In the genomic region with DNA sequence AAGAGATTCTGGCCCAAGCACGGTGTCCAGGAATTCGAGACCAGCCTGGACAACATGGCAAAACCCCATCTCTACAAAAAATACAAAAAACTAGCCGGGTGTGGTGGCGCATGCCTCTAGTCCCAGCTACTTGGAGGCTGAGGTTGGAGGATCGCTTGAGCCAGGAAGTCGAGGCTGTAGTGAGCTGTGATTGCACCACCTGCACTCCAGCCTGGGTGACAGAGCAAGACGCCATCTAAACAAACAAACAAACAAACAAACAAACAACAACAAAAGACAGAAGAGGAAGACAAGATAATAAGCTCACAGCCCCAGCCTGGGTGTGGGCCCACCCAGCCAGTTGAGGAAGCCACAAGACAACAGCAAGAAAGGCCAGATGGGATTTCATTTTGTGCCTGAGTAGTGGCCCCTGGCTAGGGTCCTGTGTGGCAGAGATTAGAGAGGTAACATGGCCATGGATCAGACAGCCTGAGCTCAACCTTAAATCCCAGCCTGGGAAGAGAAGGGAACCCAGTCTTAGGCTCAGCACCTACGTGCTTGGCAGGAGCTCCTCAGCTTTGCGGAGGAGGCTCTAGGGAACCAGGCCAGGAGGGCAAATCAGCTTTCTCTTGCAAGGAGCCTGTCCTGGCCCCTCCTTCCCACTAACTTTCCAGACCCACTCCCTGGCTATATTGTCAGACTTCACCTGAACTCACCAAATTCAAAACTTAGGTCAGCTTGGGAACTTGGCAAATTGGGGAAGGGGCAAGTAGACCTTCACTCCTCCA, we compare ENCODE assay signal across 2 cellular contexts.
TF ChIP-seq lines count a peak whose summit lies in the region.

No MANE protein-coding gene starts in this region.

TF ChIP-seq in IMR-90, 13 proteins besides CTCF, POLR2A, EP300 and RAD21:
- TF ChIP-seq, protein P1, sequence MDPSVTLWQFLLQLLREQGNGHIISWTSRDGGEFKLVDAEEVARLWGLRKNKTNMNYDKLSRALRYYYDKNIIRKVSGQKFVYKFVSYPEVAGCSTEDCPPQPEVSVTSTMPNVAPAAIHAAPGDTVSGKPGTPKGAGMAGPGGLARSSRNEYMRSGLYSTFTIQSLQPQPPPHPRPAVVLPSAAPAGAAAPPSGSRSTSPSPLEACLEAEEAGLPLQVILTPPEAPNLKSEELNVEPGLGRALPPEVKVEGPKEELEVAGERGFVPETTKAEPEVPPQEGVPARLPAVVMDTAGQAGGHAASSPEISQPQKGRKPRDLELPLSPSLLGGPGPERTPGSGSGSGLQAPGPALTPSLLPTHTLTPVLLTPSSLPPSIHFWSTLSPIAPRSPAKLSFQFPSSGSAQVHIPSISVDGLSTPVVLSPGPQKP (IDR thresholded peaks at IDR 0.05; ENCODE audit: borderline replicate concordance, low read depth, low read length) = no peak
- no peak for TF ChIP-seq RFX5 (IDR thresholded peaks at IDR 0.05; ENCODE audit: low read depth, low read length)
- TF ChIP-seq, protein P2, sequence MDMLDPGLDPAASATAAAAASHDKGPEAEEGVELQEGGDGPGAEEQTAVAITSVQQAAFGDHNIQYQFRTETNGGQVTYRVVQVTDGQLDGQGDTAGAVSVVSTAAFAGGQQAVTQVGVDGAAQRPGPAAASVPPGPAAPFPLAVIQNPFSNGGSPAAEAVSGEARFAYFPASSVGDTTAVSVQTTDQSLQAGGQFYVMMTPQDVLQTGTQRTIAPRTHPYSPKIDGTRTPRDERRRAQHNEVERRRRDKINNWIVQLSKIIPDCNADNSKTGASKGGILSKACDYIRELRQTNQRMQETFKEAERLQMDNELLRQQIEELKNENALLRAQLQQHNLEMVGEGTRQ (IDR thresholded peaks at IDR 0.05; ENCODE audit: low read depth, low read length) = no peak
- TF ChIP-seq CHD1 (IDR thresholded peaks at IDR 0.05; ENCODE audit: low read depth, low read length) = no peak
- TF ChIP-seq MXI1 (IDR thresholded peaks at IDR 0.05; ENCODE audit: borderline replicate concordance, low read depth, low read length) = no peak
- no peak for TF ChIP-seq BHLHE40 (IDR thresholded peaks at IDR 0.05; ENCODE audit: low read depth, low read length)
- no peak for TF ChIP-seq MAFK (IDR thresholded peaks at IDR 0.05; ENCODE audit: low read depth, low read length)
- no peak for TF ChIP-seq CEBPB (IDR thresholded peaks at IDR 0.05; ENCODE audit: low read depth, low read length)
- no peak for TF ChIP-seq NFE2L2 (IDR thresholded peaks at IDR 0.05; ENCODE audit: low read depth, low read length)
- no peak for TF ChIP-seq SMC3 (IDR thresholded peaks at IDR 0.05; ENCODE audit: low read depth, low read length)
- no peak for TF ChIP-seq FOS (IDR thresholded peaks at IDR 0.05; ENCODE audit: low read depth, low read length)
- no peak for TF ChIP-seq MAZ (IDR thresholded peaks at IDR 0.05; ENCODE audit: borderline replicate concordance, low read depth, low read length)
- no peak for TF ChIP-seq RCOR1 (IDR thresholded peaks at IDR 0.05; ENCODE audit: insufficient replicate concordance, low read length)
TF ChIP-seq in IMR-90: peak in this region for 0.

TF ChIP-seq in H1, 55 proteins besides CTCF, POLR2A, EP300 and RAD21:
- no peak for TF ChIP-seq SIX5 (IDR thresholded peaks at IDR 0.05; ENCODE audit: low read depth, low read length)
- no peak for TF ChIP-seq BCL11A (IDR thresholded peaks at IDR 0.05; ENCODE audit: low read depth in 2 of 2, low read length in 2 of 2)
- no peak for TF ChIP-seq CTBP2 (IDR thresholded peaks at IDR 0.05; ENCODE audit: borderline replicate concordance, insufficient read depth, insufficient read length, low read length)
- TF ChIP-seq RNF2 (IDR thresholded peaks at IDR 0.05; ENCODE audit: borderline replicate concordance, low read depth, low read length, missing control alignments, poor library complexity, severe bottlenecking) = no peak
- TF ChIP-seq CBX5 (IDR thresholded peaks at IDR 0.05; ENCODE audit: low read depth, low read length) = no peak
- TF ChIP-seq MAFK (IDR thresholded peaks at IDR 0.05; ENCODE audit: low read depth, low read length) = no peak
- TF ChIP-seq EZH2 (IDR thresholded peaks at IDR 0.05; ENCODE audit: low read depth, low read length, severe bottlenecking) = no peak
- TF ChIP-seq FOSL1 (IDR thresholded peaks at IDR 0.05; ENCODE audit: insufficient read depth, low read depth, low read length) = no peak
- TF ChIP-seq JUN (IDR thresholded peaks at IDR 0.05; ENCODE audit: low read depth, low read length) = no peak
- TF ChIP-seq KDM4A (IDR thresholded peaks at IDR 0.05; ENCODE audit: low read depth, low read length, severe bottlenecking) = no peak
- no peak for TF ChIP-seq EGR1 (IDR thresholded peaks at IDR 0.05; ENCODE audit: borderline replicate concordance, low read depth, low read length)
- TF ChIP-seq HDAC6 (IDR thresholded peaks at IDR 0.05; ENCODE audit: low read depth, low read length) = no peak
TF ChIP-seq in H1: peak in this region for 0.
